Comparison of ENCODE assay signal across 27 cellular contexts in genomic region chr12:82694970-82695369, GRCh38. TPM values are rescaled to one million over a fixed set of nuclear protein-coding genes. Genes with fewer than 3 reads are reported as not detected.
DNase-seq lines count a peak whose midpoint lies in the region; ATAC-seq and TF ChIP-seq lines count a peak whose summit lies in the region.
"Had no signal": no experiment of that assay in that cellular context is flagged by ENCODE, and none has a peak within 500 bp of the region (broad histone marks: within the 10 kb centered on the region; RNA-seq: fewer than 3 reads in every experiment).

No MANE protein-coding gene starts in this region.

- 51 to 79% methylated on average over 2 of the region's 2 CpGs for WGBS in lung, 2 donors

- DNase-seq in AG09309 (ENCODE audit: low read depth): peak; percentile 54
- DNase-seq in HS-5 (ENCODE audit: low read depth): peak; percentile 55
- DNase-seq in choroid plexus epithelial cell (ENCODE audit: low read depth): peak; percentile 47
- DNase-seq in lung (ENCODE audit: low spot score): peak; percentile 36
- DNase-seq in activated CD4-positive, alpha-beta T cell treated with anti-CD3 and anti-CD28 coated beads for 1 hour: no peak
- DNase-seq in chondrocyte (ENCODE audit: low spot score): no peak
- DNase-seq in mucosa of gallbladder (ENCODE audit: low spot score): no peak
- DNase-seq in NCI-H69 (lab: John Stamatoyannopoulos, UW): no peak
- DNase-seq: activated CD4-positive, CD25-positive, alpha-beta regulatory T cell treated with anti-CD3 and anti-CD28 coated beads, Interleukin-2, amount 50 U/mL, for 72 hours; activated CD8-positive, alpha-beta T cell treated with anti-CD3 and anti-CD28 coated beads, Interleukin-2, amount 10 ng/mL, durations not matched to agents 7 days and 5 days; activated effector memory CD4-positive, alpha-beta T cell treated with Interleukin-2 at 50 U/mL for 16 hours; activated naive CD8-positive, alpha-beta T cell treated with anti-CD3 and anti-CD28 coated beads, Interleukin-2, amount 10 ng/mL, durations not matched to agents 7 days and 5 days; activated T-cell treated with anti-CD3 and anti-CD28 coated beads for 4 hours; CD4-positive, CD25-positive, alpha-beta regulatory T cell; glutamatergic neuron; KG1; naive B cell; NCI-H1436 treated with DMSO at 0.1 percent for 48 hours; NCI-H526; Peyer's patch; stimulated activated CD4-positive, alpha-beta T cell treated with anti-CD3 and anti-CD28 coated beads, Interleukin-2, amount 100 ng/mL, for 24 hours had no signal

- H3K4me1 ChIP-seq in lung (ENCODE audit: control insufficient read depth in 2 of 2, insufficient read depth in 2 of 2, low read length in 2 of 2): no peaks in the 10 kb centered on the region
- H3K4me1 ChIP-seq: esophagus muscularis mucosa, Peyer's patch, SJSA1 had no signal

- no peak overlapping the region for H3K4me3 Mint-ChIP-seq in chondrocyte (ENCODE audit: unreplicated experiment)
- H3K4me3 Mint-ChIP-seq: activated CD8-positive, alpha-beta T cell treated with anti-CD3 and anti-CD28 coated beads, Interleukin-2, amount 10 ng/mL, durations not matched to agents 7 days and 5 days; activated naive CD8-positive, alpha-beta T cell treated with anti-CD3 and anti-CD28 coated beads, Interleukin-2, amount 10 ng/mL, durations not matched to agents 7 days and 5 days; brain; CD4-positive, CD25-positive, alpha-beta regulatory T cell; memory B cell; naive B cell had no signal

- H3K36me3 Mint-ChIP-seq in chondrocyte (ENCODE audit: low read depth): no peaks in the 10 kb centered on the region
- H3K36me3 Mint-ChIP-seq: naive B cell had no signal

- H3K9me3 Mint-ChIP-seq in chondrocyte (ENCODE audit: low read depth): no peaks in the 10 kb centered on the region
- H3K9me3 Mint-ChIP-seq: activated naive CD8-positive, alpha-beta T cell treated with anti-CD3 and anti-CD28 coated beads, Interleukin-2, amount 10 ng/mL, durations not matched to agents 7 days and 5 days; brain; CD4-positive, CD25-positive, alpha-beta regulatory T cell; memory B cell; naive B cell had no signal

- no peak overlapping the region for H3K27ac Mint-ChIP-seq in chondrocyte (ENCODE audit: unreplicated experiment)
- H3K27ac Mint-ChIP-seq: activated CD8-positive, alpha-beta T cell treated with anti-CD3 and anti-CD28 coated beads, Interleukin-2, amount 10 ng/mL, durations not matched to agents 7 days and 5 days; activated naive CD8-positive, alpha-beta T cell treated with anti-CD3 and anti-CD28 coated beads, Interleukin-2, amount 10 ng/mL, durations not matched to agents 7 days and 5 days; CD4-positive, CD25-positive, alpha-beta regulatory T cell; memory B cell; naive B cell had no signal

- peaks cover 0 to 3% of the 10 kb centered on the region in 2 donors for H3K36me3 ChIP-seq in lung (ENCODE audit: control insufficient read depth in 2 of 2, insufficient read depth in 2 of 2, low read length in 2 of 2)
- H3K36me3 ChIP-seq: esophagus muscularis mucosa, Peyer's patch, SJSA1 had no signal

- H3K27ac ChIP-seq in lung (ENCODE audit: low read depth in 1 of 2, low read length in 1 of 2): no peak overlapping the region
- H3K27ac ChIP-seq: coronary artery, esophagus muscularis mucosa, Peyer's patch, SJSA1 had no signal

- H3K9me3 ChIP-seq in lung (ENCODE audit: control insufficient read depth in 2 of 2, insufficient read depth in 1 of 2, low read length in 1 of 2): no peaks in the 10 kb centered on the region
- H3K9me3 ChIP-seq: esophagus muscularis mucosa, Peyer's patch, SJSA1 had no signal

- TF ChIP-seq CTCF in AG09309 (IDR thresholded peaks at IDR 0.05; ENCODE audit: control insufficient read depth, insufficient read depth, low read depth, low read length, missing control alignments) (no peak), choroid plexus epithelial cell (conservative IDR thresholded peaks at IDR 0.05; ENCODE audit: low read depth, low read length) (no peak), lung (IDR thresholded peaks at IDR 0.05; ENCODE audit: control extremely low read depth, extremely low read depth) (no peak), chondrocyte (IDR thresholded peaks at IDR 0.05) (no peak)

- no peaks in the 10 kb centered on the region for H3K27me3 ChIP-seq in lung (ENCODE audit: control insufficient read depth, insufficient read depth)
- H3K27me3 ChIP-seq: esophagus muscularis mucosa, Peyer's patch, SJSA1 had no signal

- H3K4me3 ChIP-seq in AG09309 (ENCODE audit: control insufficient read depth, low read depth, low read length) (no peak overlapping the region), choroid plexus epithelial cell (ENCODE audit: low read depth, low read length) (no peak overlapping the region), lung (no peak overlapping the region)
- H3K4me3 ChIP-seq: coronary artery, esophagus muscularis mucosa, Peyer's patch, SJSA1, smooth muscle cell had no signal

- peaks cover 8% of the 10 kb centered on the region for H3K4me1 Mint-ChIP-seq in chondrocyte (ENCODE audit: low read depth)
- H3K4me1 Mint-ChIP-seq: activated naive CD8-positive, alpha-beta T cell treated with anti-CD3 and anti-CD28 coated beads, Interleukin-2, amount 10 ng/mL, durations not matched to agents 7 days and 5 days; memory B cell; naive B cell had no signal

- peaks cover under 1% of the 10 kb centered on the region for H3K27me3 Mint-ChIP-seq in chondrocyte (ENCODE audit: low read depth)
- H3K27me3 Mint-ChIP-seq: activated naive CD8-positive, alpha-beta T cell treated with anti-CD3 and anti-CD28 coated beads, Interleukin-2, amount 10 ng/mL, durations not matched to agents 7 days and 5 days; brain; CD4-positive, CD25-positive, alpha-beta regulatory T cell; memory B cell; naive B cell had no signal

- ATAC-seq in lung (ENCODE audit: insufficient read depth, low FRiP score): peak; percentile 77
- ATAC-seq: activated CD8-positive, alpha-beta T cell treated with anti-CD3 and anti-CD28 coated beads, Interleukin-2, amount 10 ng/mL, durations not matched to agents 7 days and 5 days had no signal

RNA-seq across cellular contexts. Expression of gene TMTC2, which starts 8.3 kb away (rescaled TPM):
- total RNA-seq in lung: 10 to 100 TPM; 20.3 to 77.1 TPM
- polyA plus RNA-seq in lung: 1 to 10 TPM; 5.3 to 7.8 TPM
- 1.4 to 8.9 TPM (median 1.9 TPM) in 3 replicates for total RNA-seq in chondrocyte
- 41.3 TPM for total RNA-seq in mucosa of gallbladder

Comparison
In these comparisons a context has a peak if more than half of its experiments do, and no peak if none do; other contexts are left out.
1. DNase-seq: peak in AG09309 (single experiment), HS-5 (single experiment), choroid plexus epithelial cell (single experiment) and lung (single experiment); none in activated CD4-positive, alpha-beta T cell treated with anti-CD3 and anti-CD28 coated beads for 1 hour (single experiment), chondrocyte (single experiment), mucosa of gallbladder (single experiment) and NCI-H69 (single experiment).